In genomic region chr1:170932236-170932635, GRCh38 we compare ENCODE assay signal across 30 cellular contexts. TPM values are rescaled to one million over a fixed set of nuclear protein-coding genes. Genes with fewer than 3 reads are reported as not detected.
DNase-seq lines count a peak whose midpoint lies in the region; ATAC-seq and TF ChIP-seq lines count a peak whose summit lies in the region.
"Had no signal": no experiment of that assay in that cellular context is flagged by ENCODE, and none has a peak within 500 bp of the region (broad histone marks: within the 10 kb centered on the region; RNA-seq: fewer than 3 reads in every experiment).

No MANE protein-coding gene starts in this region.

- intact Hi-C loops in thyroid gland (cut with DNase I): no loop called here

- H3K4me1 Mint-ChIP-seq in HFFc6 (ENCODE audit: low read depth): peaks cover 39% of the 10 kb centered on the region
- H3K4me1 Mint-ChIP-seq: activated naive CD4-positive, alpha-beta T cell treated with anti-CD3 and anti-CD28 coated beads, Interleukin-2, amount 10 ng/mL, durations not matched to agents 7 days and 5 days; B cell; CD8-positive, alpha-beta memory T cell; immature natural killer cell; neural crest cell had no signal

- H3K36me3 Mint-ChIP-seq in HFFc6 (ENCODE audit: low read depth): no peaks in the 10 kb centered on the region
- H3K36me3 Mint-ChIP-seq: activated naive CD4-positive, alpha-beta T cell treated with anti-CD3 and anti-CD28 coated beads, Interleukin-2, amount 10 ng/mL, durations not matched to agents 7 days and 5 days; CD8-positive, alpha-beta memory T cell; immature natural killer cell; type B pancreatic cell had no signal

- no peaks in the 10 kb centered on the region for H3K36me3 ChIP-seq in OCI-LY3 (replicated peaks; ENCODE audit: low read depth, low read length)
- H3K36me3 ChIP-seq in thyroid gland: no peaks in the 10 kb centered on the region
- H3K36me3 ChIP-seq: brain microvascular endothelial cell, gastroesophageal sphincter, right lobe of liver, SJCRH30 had no signal

- peak overlapping the region; percentile 93 for H3K4me2 ChIP-seq in OCI-LY3 (ENCODE audit: low read length)
- H3K4me2 ChIP-seq: hepatocyte had no signal

- H3K4me1 ChIP-seq in OCI-LY3 (ENCODE audit: low read length) (peaks cover 38% of the 10 kb centered on the region), thyroid gland (no peaks in the 10 kb centered on the region)
- H3K4me1 ChIP-seq: right lobe of liver, SJCRH30 had no signal

- ATAC-seq in GM21360 (IDR thresholded peaks at IDR 0.05; ENCODE audit: unreplicated experiment): peak; percentile 72
- ATAC-seq in HG03521 (IDR thresholded peaks at IDR 0.05; ENCODE audit: unreplicated experiment): peak; percentile 40
- no peak for ATAC-seq in GM21423 (IDR thresholded peaks at IDR 0.05; ENCODE audit: unreplicated experiment)
- ATAC-seq: gastroesophageal sphincter, left colon had no signal

- H3K9ac ChIP-seq in OCI-LY3 (ENCODE audit: low read length): peak overlapping the region; percentile 59

- no peak for TF ChIP-seq POLR2A in thyroid gland (IDR thresholded peaks at IDR 0.05)

- H3K27me3 ChIP-seq in OCI-LY3 (ENCODE audit: low read depth, low read length): no peaks in the 10 kb centered on the region
- no peaks in the 10 kb centered on the region for H3K27me3 ChIP-seq in thyroid gland
- H3K27me3 ChIP-seq: brain microvascular endothelial cell, gastroesophageal sphincter, hepatocyte, right lobe of liver, SJCRH30 had no signal

- no peaks in the 10 kb centered on the region for H4K20me1 ChIP-seq in OCI-LY3 (ENCODE audit: insufficient read depth, low read length)

- WGBS in thyroid gland, 2 donors: 82 to 86% methylated on average over 3 of the region's 3 CpGs

- H3K27me3 Mint-ChIP-seq in HFFc6 (ENCODE audit: insufficient read depth): no peaks in the 10 kb centered on the region
- H3K27me3 Mint-ChIP-seq: B cell, type B pancreatic cell had no signal

- H3K79me2 ChIP-seq in OCI-LY3 (ENCODE audit: low read length): no peaks in the 10 kb centered on the region
- H3K79me2 ChIP-seq: hepatocyte had no signal

- TF ChIP-seq CTCF in GM12864 (IDR thresholded peaks at IDR 0.05; ENCODE audit: low read depth, low read length, missing control alignments): no peak
- TF ChIP-seq CTCF in OCI-LY3 (IDR thresholded peaks at IDR 0.05; ENCODE audit: low read depth, low read length): no peak
- no peak for TF ChIP-seq CTCF in thyroid gland (IDR thresholded peaks at IDR 0.05)
- no peak for TF ChIP-seq CTCF in HFFc6 (IDR thresholded peaks at IDR 0.05)

- peak overlapping the region; percentile 88 for H3K27ac ChIP-seq in OCI-LY3 (ENCODE audit: low read length)
- H3K27ac ChIP-seq in thyroid gland: no peak overlapping the region
- H3K27ac ChIP-seq: brain microvascular endothelial cell, gastroesophageal sphincter, hepatocyte, right lobe of liver, SJCRH30 had no signal

- no peaks in the 10 kb centered on the region for H3K9me3 ChIP-seq in OCI-LY3 (ENCODE audit: insufficient read depth, low read length)
- no peaks in the 10 kb centered on the region for H3K9me3 ChIP-seq in thyroid gland
- H3K9me3 ChIP-seq: gastroesophageal sphincter, right lobe of liver, SJCRH30 had no signal

- no peak overlapping the region for H3K4me3 Mint-ChIP-seq in HFFc6
- H3K4me3 Mint-ChIP-seq: activated naive CD4-positive, alpha-beta T cell treated with anti-CD3 and anti-CD28 coated beads, Interleukin-2, amount 10 ng/mL, durations not matched to agents 7 days and 5 days; activated T-helper 1 cell treated with anti-CD3 and anti-CD28 coated beads, Interleukin-12 subunit alpha, Interleukin-12 subunit beta, Interleukin-2, Interleukin-4 antibody, amounts not matched to agents 30 ng/mL and 10 ng/mL and 1 ng/mL, durations not matched to agents 14 hours and 24 hours and 36 hours; B cell; CD8-positive, alpha-beta memory T cell; immature natural killer cell; neural crest cell; type B pancreatic cell had no signal

- DNase-seq in GM12864 (ENCODE audit: low read depth) (peak; percentile 44), thyroid gland (no peak), 8988T (no peak), HFFc6 (no peak)
- DNase-seq: activated CD4-positive, alpha-beta T cell treated with anti-CD3 and anti-CD28 coated beads, Interleukin-2, amount 50 U/mL, for 48 hours; activated naive CD4-positive, alpha-beta T cell treated with anti-CD3 and anti-CD28 coated beads, Interleukin-2, amount 10 ng/mL, durations not matched to agents 7 days and 5 days; brain microvascular endothelial cell; CD8-positive, alpha-beta memory T cell; DMS153; H7; immature natural killer cell; left colon; NCI-H2029 treated with DMSO at 0.1 percent for 48 hours; NCI-H69; right lobe of liver; SJCRH30; stimulated activated CD4-positive, alpha-beta T cell treated with anti-CD3 and anti-CD28 coated beads, Interleukin-4, amount 100 ng/mL, for 1 hour had no signal

- no peak overlapping the region for H2AFZ ChIP-seq in OCI-LY3 (ENCODE audit: low read depth, low read length)
- H2AFZ ChIP-seq: hepatocyte had no signal

- no peaks in the 10 kb centered on the region for H3K9me3 Mint-ChIP-seq in HFFc6
- H3K9me3 Mint-ChIP-seq: activated naive CD4-positive, alpha-beta T cell treated with anti-CD3 and anti-CD28 coated beads, Interleukin-2, amount 10 ng/mL, durations not matched to agents 7 days and 5 days; activated T-helper 1 cell treated with anti-CD3 and anti-CD28 coated beads, Interleukin-12 subunit alpha, Interleukin-12 subunit beta, Interleukin-2, Interleukin-4 antibody, amounts not matched to agents 30 ng/mL and 10 ng/mL and 1 ng/mL, durations not matched to agents 14 hours and 24 hours and 36 hours; CD8-positive, alpha-beta memory T cell; immature natural killer cell; neural crest cell; type B pancreatic cell had no signal

- H3K27ac Mint-ChIP-seq in HFFc6: no peak overlapping the region
- H3K27ac Mint-ChIP-seq: activated naive CD4-positive, alpha-beta T cell treated with anti-CD3 and anti-CD28 coated beads, Interleukin-2, amount 10 ng/mL, durations not matched to agents 7 days and 5 days; activated T-helper 1 cell treated with anti-CD3 and anti-CD28 coated beads, Interleukin-12 subunit alpha, Interleukin-12 subunit beta, Interleukin-2, Interleukin-4 antibody, amounts not matched to agents 30 ng/mL and 10 ng/mL and 1 ng/mL, durations not matched to agents 14 hours and 24 hours and 36 hours; B cell; CD8-positive, alpha-beta memory T cell; immature natural killer cell; type B pancreatic cell had no signal

- H3K4me3 ChIP-seq in GM12864 (ENCODE audit: low read depth, low read length) (no peak overlapping the region), OCI-LY3 (ENCODE audit: low read length) (peak overlapping the region; percentile 58), thyroid gland (replicated peaks in 1 of 3) (no peak overlapping the region)
- H3K4me3 ChIP-seq: gastroesophageal sphincter, hepatocyte, right lobe of liver, SJCRH30 had no signal

RNA-seq across cellular contexts. Expression of gene MROH9, which starts 3.1 kb away (rescaled TPM):
- total RNA-seq in thyroid gland: under 1 TPM in 2 of 4 donors, not detected in 2; 0.11 to 0.40 TPM
- total RNA-seq in HFFc6 (2021; fragmentation: NEBNext Ultra II Directional; extraction: Animal tissue kit (Norgen Biotek cat#: 25700)): under 1 TPM in 3 of 6 experiments, not detected in 3; 0.10 to 0.17 (median 0.11) TPM
- total RNA-seq: activated T-helper 1 cell treated with anti-CD3 and anti-CD28 coated beads, Interleukin-12 subunit alpha, Interleukin-12 subunit beta, Interleukin-2, Interleukin-4 antibody, amounts not matched to agents 30 ng/mL and 10 ng/mL and 1 ng/mL, durations not matched to agents 14 hours and 24 hours and 36 hours; B cell; CD8-positive, alpha-beta memory T cell; cerebellum; fibroblast of lung; G401; gastroesophageal sphincter; H7; left colon; neural crest cell; right lobe of liver; SJCRH30 had no signal
